ENCODE assay signal across 9 cellular contexts in the genomic region with DNA sequence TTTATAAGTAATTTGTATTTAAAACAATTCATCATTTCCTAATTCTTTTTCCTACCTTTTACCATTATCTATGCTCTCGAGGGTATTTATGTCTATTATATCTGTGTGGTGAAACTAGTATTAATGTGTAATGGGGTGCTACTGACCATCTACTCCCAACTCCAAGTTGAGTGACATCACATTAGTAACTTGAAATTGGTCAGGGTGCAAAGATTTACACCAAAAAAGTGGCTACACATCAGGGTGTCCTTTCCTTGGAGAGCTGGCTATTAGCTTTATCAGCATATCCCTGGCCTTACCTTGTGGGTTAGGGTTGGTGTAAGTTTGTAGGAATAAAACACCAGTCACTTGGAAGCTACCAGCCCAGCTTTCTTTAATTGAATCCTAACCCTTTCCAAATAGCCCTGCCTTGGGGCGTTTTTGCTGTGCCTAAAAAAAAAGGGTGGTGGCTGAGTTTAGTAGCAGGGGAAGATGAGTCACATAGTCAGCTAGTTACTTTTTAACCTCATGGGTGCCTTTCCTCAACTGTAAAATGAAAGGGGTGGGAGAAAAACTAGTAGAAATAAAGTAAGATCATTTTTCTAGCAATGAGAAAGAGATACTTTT. TPM values are rescaled to one million over a fixed set of nuclear protein-coding genes. Genes with fewer than 3 reads are reported as not detected.
A peak's percentile ranks its signal among the peaks of the same experiment; 100 is the strongest.
DNase-seq lines count a peak whose midpoint lies in the region; ATAC-seq and TF ChIP-seq lines count a peak whose summit lies in the region.
"Had no signal": no experiment of that assay in that cellular context is flagged by ENCODE, and none has a peak within 500 bp of the region (broad histone marks: within the 10 kb centered on the region; RNA-seq: fewer than 3 reads in every experiment).

No MANE protein-coding gene starts in this region.

- CTCF ChIA-PET in WTC11 (lab: Charles Lee) = interaction anchor here (1.3 to 3.4 kb wide), 2 partner anchors 31 to 61 kb away, joined by 6 to 20 read pairs; no protein-coding TSS in a partner anchor

- H3K27me3 ChIP-seq in prostate gland (replicated peaks; ENCODE audit: insufficient read depth) = no peaks in the 10 kb centered on the region

- POLR2A ChIA-PET in WTC11 (lab: Charles Lee) = no interaction called here

- no peak overlapping the region for H3K27ac Mint-ChIP-seq in WTC11
- H3K27ac Mint-ChIP-seq: stimulated activated naive CD8-positive, alpha-beta T cell treated with anti-CD3 and anti-CD28 coated beads, Interleukin-15, Interleukin-2, amounts not matched to agents 100 ng/mL and 50 ng/mL, for 24 hours had no signal

- no peaks in the 10 kb centered on the region for H3K36me3 Mint-ChIP-seq in WTC11

- 48% methylated on average over 2 of the region's 2 CpGs for WGBS in prostate gland

- no peak for TF ChIP-seq POLR2A in NB4 (IDR thresholded peaks at IDR 0.05; ENCODE audit: extremely low read depth, insufficient read length)
- no peak for TF ChIP-seq POLR2A in prostate gland (IDR thresholded peaks at IDR 0.05)
- no peak for TF ChIP-seq POLR2A in GM18505 (IDR thresholded peaks at IDR 0.05; ENCODE audit: borderline replicate concordance, extremely low read depth, insufficient read depth, insufficient read length)

- no peak overlapping the region for H3K27ac ChIP-seq in prostate gland

- intact Hi-C loops in prostate gland (cut with DNase I) = no loop called here

- TF ChIP-seq CTCF in NB4 (IDR thresholded peaks at IDR 0.05; ENCODE audit: low read depth, low read length) (no peak), prostate gland (IDR thresholded peaks at IDR 0.05) (no peak), WTC11 (IDR thresholded peaks at IDR 0.05) (no peak)

- H3K27me3 Mint-ChIP-seq in WTC11 (ENCODE audit: low read depth) = no peaks in the 10 kb centered on the region
- H3K27me3 Mint-ChIP-seq: stimulated activated naive CD8-positive, alpha-beta T cell treated with anti-CD3 and anti-CD28 coated beads, Interleukin-15, Interleukin-2, amounts not matched to agents 100 ng/mL and 50 ng/mL, for 24 hours had no signal

- H3K36me3 ChIP-seq in prostate gland = no peaks in the 10 kb centered on the region

- H3K4me3 Mint-ChIP-seq in WTC11 = no peak overlapping the region
- H3K4me3 Mint-ChIP-seq: stimulated activated naive CD8-positive, alpha-beta T cell treated with anti-CD3 and anti-CD28 coated beads, Interleukin-15, Interleukin-2, amounts not matched to agents 100 ng/mL and 50 ng/mL, for 24 hours had no signal

- DNase-seq in NB4 (ENCODE audit: low read depth) = peak; percentile 82
- DNase-seq in prostate gland (ENCODE audit: low spot score) = peak; percentile 38
- no peak for DNase-seq in WTC11 (ENCODE audit: low spot score)

- ATAC-seq in GM18907 (IDR thresholded peaks at IDR 0.05; ENCODE audit: unreplicated experiment) (peak; percentile 69), esophagus mucosa (peak; percentile 83), HG02840 (IDR thresholded peaks at IDR 0.05; ENCODE audit: low FRiP score, unreplicated experiment) (no peak), WTC11 (no peak), GM19328 (IDR thresholded peaks at IDR 0.05; ENCODE audit: unreplicated experiment) (no peak), GM18505 (IDR thresholded peaks at IDR 0.05; ENCODE audit: unreplicated experiment) (no peak)

- H3K4me3 ChIP-seq in NB4 (ENCODE audit: low read depth, low read length) (no peak overlapping the region), prostate gland (no peak overlapping the region)

- H3K9me3 ChIP-seq in prostate gland = no peaks in the 10 kb centered on the region

- H3K9me3 Mint-ChIP-seq in WTC11 = no peaks in the 10 kb centered on the region
- H3K9me3 Mint-ChIP-seq: stimulated activated naive CD8-positive, alpha-beta T cell treated with anti-CD3 and anti-CD28 coated beads, Interleukin-15, Interleukin-2, amounts not matched to agents 100 ng/mL and 50 ng/mL, for 24 hours had no signal

- H3K4me1 ChIP-seq in prostate gland (replicated peaks) = peaks cover 7% of the 10 kb centered on the region

- H3K4me1 Mint-ChIP-seq in WTC11 = no peaks in the 10 kb centered on the region

TF ChIP-seq in WTC11, 78 proteins besides CTCF, POLR2A, EP300 and RAD21:
- TF ChIP-seq ATF1 (CRISPR knock-in tag; IDR thresholded peaks at IDR 0.05) = no peak
- no peak for TF ChIP-seq RORB (CRISPR knock-in tag; IDR thresholded peaks at IDR 0.05)
- no peak for TF ChIP-seq IRF2 (CRISPR knock-in tag; IDR thresholded peaks at IDR 0.05; ENCODE audit: borderline replicate concordance, low read depth)
- no peak for TF ChIP-seq TEAD1 (CRISPR knock-in tag; IDR thresholded peaks at IDR 0.05)
- no peak for TF ChIP-seq NFYB (CRISPR knock-in tag; conservative IDR thresholded peaks at IDR 0.05; ENCODE audit: low read depth)
- no peak for TF ChIP-seq NR2C2 (CRISPR knock-in tag; IDR thresholded peaks at IDR 0.05)
- TF ChIP-seq RELA (CRISPR knock-in tag; IDR thresholded peaks at IDR 0.05; ENCODE audit: borderline replicate concordance) = no peak
- TF ChIP-seq ZNF138 (CRISPR knock-in tag; conservative IDR thresholded peaks at IDR 0.05) = no peak
- TF ChIP-seq ZNF263 (CRISPR knock-in tag; IDR thresholded peaks at IDR 0.05; ENCODE audit: low read depth) = no peak
- TF ChIP-seq ZBTB43 (CRISPR knock-in tag; IDR thresholded peaks at IDR 0.05) = no peak
- TF ChIP-seq, protein P1, sequence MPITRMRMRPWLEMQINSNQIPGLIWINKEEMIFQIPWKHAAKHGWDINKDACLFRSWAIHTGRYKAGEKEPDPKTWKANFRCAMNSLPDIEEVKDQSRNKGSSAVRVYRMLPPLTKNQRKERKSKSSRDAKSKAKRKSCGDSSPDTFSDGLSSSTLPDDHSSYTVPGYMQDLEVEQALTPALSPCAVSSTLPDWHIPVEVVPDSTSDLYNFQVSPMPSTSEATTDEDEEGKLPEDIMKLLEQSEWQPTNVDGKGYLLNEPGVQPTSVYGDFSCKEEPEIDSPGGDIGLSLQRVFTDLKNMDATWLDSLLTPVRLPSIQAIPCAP (CRISPR knock-in tag; IDR thresholded peaks at IDR 0.05) = no peak
- TF ChIP-seq, protein P2, sequence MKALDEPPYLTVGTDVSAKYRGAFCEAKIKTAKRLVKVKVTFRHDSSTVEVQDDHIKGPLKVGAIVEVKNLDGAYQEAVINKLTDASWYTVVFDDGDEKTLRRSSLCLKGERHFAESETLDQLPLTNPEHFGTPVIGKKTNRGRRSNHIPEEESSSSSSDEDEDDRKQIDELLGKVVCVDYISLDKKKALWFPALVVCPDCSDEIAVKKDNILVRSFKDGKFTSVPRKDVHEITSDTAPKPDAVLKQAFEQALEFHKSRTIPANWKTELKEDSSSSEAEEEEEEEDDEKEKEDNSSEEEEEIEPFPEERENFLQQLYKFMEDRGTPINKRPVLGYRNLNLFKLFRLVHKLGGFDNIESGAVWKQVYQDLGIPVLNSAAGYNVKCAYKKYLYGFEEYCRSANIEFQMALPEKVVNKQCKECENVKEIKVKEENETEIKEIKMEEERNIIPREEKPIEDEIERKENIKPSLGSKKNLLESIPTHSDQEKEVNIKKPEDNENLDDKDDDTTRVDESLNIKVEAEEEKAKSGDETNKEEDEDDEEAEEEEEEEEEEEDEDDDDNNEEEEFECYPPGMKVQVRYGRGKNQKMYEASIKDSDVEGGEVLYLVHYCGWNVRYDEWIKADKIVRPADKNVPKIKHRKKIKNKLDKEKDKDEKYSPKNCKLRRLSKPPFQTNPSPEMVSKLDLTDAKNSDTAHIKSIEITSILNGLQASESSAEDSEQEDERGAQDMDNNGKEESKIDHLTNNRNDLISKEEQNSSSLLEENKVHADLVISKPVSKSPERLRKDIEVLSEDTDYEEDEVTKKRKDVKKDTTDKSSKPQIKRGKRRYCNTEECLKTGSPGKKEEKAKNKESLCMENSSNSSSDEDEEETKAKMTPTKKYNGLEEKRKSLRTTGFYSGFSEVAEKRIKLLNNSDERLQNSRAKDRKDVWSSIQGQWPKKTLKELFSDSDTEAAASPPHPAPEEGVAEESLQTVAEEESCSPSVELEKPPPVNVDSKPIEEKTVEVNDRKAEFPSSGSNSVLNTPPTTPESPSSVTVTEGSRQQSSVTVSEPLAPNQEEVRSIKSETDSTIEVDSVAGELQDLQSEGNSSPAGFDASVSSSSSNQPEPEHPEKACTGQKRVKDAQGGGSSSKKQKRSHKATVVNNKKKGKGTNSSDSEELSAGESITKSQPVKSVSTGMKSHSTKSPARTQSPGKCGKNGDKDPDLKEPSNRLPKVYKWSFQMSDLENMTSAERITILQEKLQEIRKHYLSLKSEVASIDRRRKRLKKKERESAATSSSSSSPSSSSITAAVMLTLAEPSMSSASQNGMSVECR (CRISPR knock-in tag; IDR thresholded peaks at IDR 0.05; ENCODE audit: borderline replicate concordance) = no peak
- TF ChIP-seq NFE2L1 (CRISPR knock-in tag; IDR thresholded peaks at IDR 0.05) = no peak
TF ChIP-seq in WTC11: peak in this region for 0.

RNA-seq across cellular contexts. Expression of gene ANXA4, which starts 14.0 kb away (rescaled TPM):
- total RNA-seq in esophagus mucosa (71.8 TPM), prostate gland (10 to 100 TPM; 37.7 to 40.1 TPM), WTC11 (2021) (9.5 to 13.6 TPM (median 12.3 TPM) in 3 replicates)

Comparison
In these comparisons a context has a peak if more than half of its experiments do, and no peak if none do; other contexts are left out.
1. ATAC-seq: peak in GM18907 (single experiment) and esophagus mucosa (single experiment); none in HG02840 (single experiment), WTC11 (single experiment), GM19328 (single experiment) and GM18505 (single experiment).